Comparison of ENCODE assay signal across 2 cellular contexts in genomic region chr19:13861392-13861713, GRCh38.
TF ChIP-seq lines count a peak whose summit lies in the region.

No MANE protein-coding gene starts in this region.

TF ChIP-seq in IMR-90, 13 proteins besides CTCF, POLR2A, EP300 and RAD21:
- TF ChIP-seq MAZ (IDR thresholded peaks at IDR 0.05; ENCODE audit: borderline replicate concordance, low read depth, low read length), result no peak
- TF ChIP-seq NFE2L2 (IDR thresholded peaks at IDR 0.05; ENCODE audit: low read depth, low read length), result no peak
- TF ChIP-seq RFX5 (IDR thresholded peaks at IDR 0.05; ENCODE audit: low read depth, low read length), result no peak
- TF ChIP-seq SMC3 (IDR thresholded peaks at IDR 0.05; ENCODE audit: low read depth, low read length), result no peak
- no peak for TF ChIP-seq MAFK (IDR thresholded peaks at IDR 0.05; ENCODE audit: low read depth, low read length)
- TF ChIP-seq CHD1 (IDR thresholded peaks at IDR 0.05; ENCODE audit: low read depth, low read length), result no peak
- TF ChIP-seq ELK1 (IDR thresholded peaks at IDR 0.05; ENCODE audit: borderline replicate concordance, low read depth, low read length), result no peak
- TF ChIP-seq MXI1 (IDR thresholded peaks at IDR 0.05; ENCODE audit: borderline replicate concordance, low read depth, low read length), result no peak
- no peak for TF ChIP-seq USF2 (IDR thresholded peaks at IDR 0.05; ENCODE audit: low read depth, low read length)
- no peak for TF ChIP-seq BHLHE40 (IDR thresholded peaks at IDR 0.05; ENCODE audit: low read depth, low read length)
- TF ChIP-seq RCOR1 (IDR thresholded peaks at IDR 0.05; ENCODE audit: insufficient replicate concordance, low read length), result no peak
- TF ChIP-seq CEBPB (IDR thresholded peaks at IDR 0.05; ENCODE audit: low read depth, low read length), result no peak
TF ChIP-seq in IMR-90: peak in this region for 0.

TF ChIP-seq in H1, 55 proteins besides CTCF, POLR2A, EP300 and RAD21:
- TF ChIP-seq SRF (IDR thresholded peaks at IDR 0.05; ENCODE audit: low read depth, low read length) (no peak), KDM4A (IDR thresholded peaks at IDR 0.05; ENCODE audit: low read depth, low read length, severe bottlenecking) (no peak), ATF3 (IDR thresholded peaks at IDR 0.05; ENCODE audit: insufficient read depth, low read depth, low read length) (no peak), RXRA (IDR thresholded peaks at IDR 0.05; ENCODE audit: insufficient read depth, low read depth, low read length) (no peak), POU5F1 (IDR thresholded peaks at IDR 0.05; ENCODE audit: low read depth, low read length) (no peak)
